ENCODE assay signal across 8 cellular contexts in genomic region chr2:239285071-239285931, GRCh38.
DNase-seq lines count a peak whose midpoint lies in the region; ATAC-seq, FAIRE-seq and TF ChIP-seq lines count a peak whose summit lies in the region.

No MANE protein-coding gene starts in this region.

- TF ChIP-seq CTCF in K562 (IDR thresholded peaks at IDR 0.05 in 2 of 3, conservative IDR thresholded peaks at IDR 0.05 in 1 of 3; ENCODE audit: insufficient read depth in 2 of 3, low read depth in 1 of 3, low read length in 3 of 3): no peak
- TF ChIP-seq CTCF in foreskin keratinocyte (conservative IDR thresholded peaks at IDR 0.05): no peak

- in situ Hi-C loops in K562 (cut with MboI): no loop called here

- TF ChIP-seq EP300 in K562 (IDR thresholded peaks at IDR 0.05; ENCODE audit: low read length): no peak

- H3K36me3 ChIP-seq in BLaER1 (peaks cover 17% of the 10 kb centered on the region), K562 (ENCODE audit: control insufficient read depth, insufficient read depth, low read length) (no peaks in the 10 kb centered on the region), muscle layer of duodenum (ENCODE audit: control insufficient read depth in 1 of 2, insufficient read depth in 2 of 2, low read length in 2 of 2) (no peaks in the 10 kb centered on the region)

- peak overlapping the region; percentile 38; the same call in 1 of the 2 replicates for H2AFZ ChIP-seq in K562 (ENCODE audit: low read depth, low read length)

- peak; percentile 64 for ATAC-seq in K562
- no peak for ATAC-seq in GM21447 (IDR thresholded peaks at IDR 0.05; ENCODE audit: unreplicated experiment)
- ATAC-seq in foreskin keratinocyte: no peak
- no peak for ATAC-seq in HG03196 (IDR thresholded peaks at IDR 0.05; ENCODE audit: unreplicated experiment)

- intact Hi-C loops in K562 (cut with micrococcal nuclease): no loop called here

- DNase-seq in NCI-H69 (lab: John Stamatoyannopoulos, UW) (peak; percentile 47), K562 (ENCODE audit: extremely low read depth in 1 of 4, low spot score in 3 of 4) (peak; percentile 37 to 42 (median 40)), nucleus accumbens (lab: John Stamatoyannopoulos, UW) (no peak), foreskin keratinocyte (no peak)

- H3K9ac ChIP-seq in BLaER1: 0 out of 2 replicates have a peak overlapping the region, but pooled peaks have one; percentile 34
- peak overlapping the region; percentile 44 to 89; a peak in 3 of 4 replicates for H3K9ac ChIP-seq in K562 (ENCODE audit: insufficient read depth in 1 of 2, low read depth in 2 of 2, low read length in 2 of 2)

- peaks cover 59% of the 10 kb centered on the region for H3K79me2 ChIP-seq in K562 (ENCODE audit: control insufficient read depth, insufficient read depth, low read length)

- POLR2A ChIA-PET in K562 (lab: Yijun Ruan, JAX): interaction anchor here (0.5 to 1.0 kb wide), 3 partner anchors 11 to 1319 kb away, joined by 3 to 4 read pairs (median 3); no protein-coding TSS in a partner anchor

- no peak for TF ChIP-seq POLR2A in K562 (conservative IDR thresholded peaks at IDR 0.05)

- H3K4me1 ChIP-seq in BLaER1 (peaks cover 58% of the 10 kb centered on the region), K562 (replicated peaks in 1 of 2; ENCODE audit: control insufficient read depth in 2 of 2, insufficient read depth in 2 of 2, low read length in 2 of 2) (peaks cover 46 to 49% of the 10 kb centered on the region in 2 experiments), muscle layer of duodenum (ENCODE audit: control insufficient read depth in 1 of 2, insufficient read depth in 2 of 2, low read length in 2 of 2) (peaks cover 28 to 62% of the 10 kb centered on the region in 2 donors), foreskin keratinocyte (no peaks in the 10 kb centered on the region)

- no peak for FAIRE-seq in K562 (lab: Jason Lieb, UNC)

- BruUV-seq in K562 (replicated peaks; lab: Mats Ljungman, UMichigan): no TSS peak

- TF ChIP-seq RAD21 in K562 (CRISPR knock-in tag; conservative IDR thresholded peaks at IDR 0.05 in 1 of 2, IDR thresholded peaks at IDR 0.05 in 1 of 2): no peak

- H3K27ac ChIP-seq in BLaER1 (0 out of 2 replicates have a peak overlapping the region, but pooled peaks have one; percentile 9), K562 (ENCODE audit: extremely low read depth, low read depth, low read length) (peak overlapping the region; percentile 33; the same call in 2 of the 3 replicates), muscle layer of duodenum (ENCODE audit: low read length) (peak overlapping the region; percentile 22), foreskin keratinocyte (no peak overlapping the region)

- 7% methylated on average over 4 of the region's 26 CpGs for WGBS in K562 (ENCODE audit: insufficient coverage, low coverage, missing lambda C conversion rate)

- peaks cover 83% of the 10 kb centered on the region for H4K20me1 ChIP-seq in BLaER1
- no peaks in the 10 kb centered on the region for H4K20me1 ChIP-seq in K562 (replicated peaks; ENCODE audit: control insufficient read depth, insufficient read depth, low read length)

- H3K4me2 ChIP-seq in BLaER1 (peak overlapping the region; percentile 84), K562 (ENCODE audit: insufficient read depth, low read length) (peak overlapping the region; percentile 52)

- H3K9me3 ChIP-seq in BLaER1 (peaks cover 6% of the 10 kb centered on the region; the same call in 1 of the 2 replicates), K562 (replicated peaks; ENCODE audit: control insufficient read depth, insufficient read depth, low read depth, low read length) (no peaks in the 10 kb centered on the region), muscle layer of duodenum (ENCODE audit: control insufficient read depth in 1 of 2, low read length in 2 of 2) (no peaks in the 10 kb centered on the region)

- H3K27me3 ChIP-seq in BLaER1 (no peaks in the 10 kb centered on the region), K562 (ENCODE audit: control insufficient read depth in 2 of 2, insufficient read depth in 2 of 2, low read length in 2 of 2) (no peaks in the 10 kb centered on the region), muscle layer of duodenum (ENCODE audit: low read depth, low read length) (no peaks in the 10 kb centered on the region), foreskin keratinocyte (no peaks in the 10 kb centered on the region)

- H3K4me3 ChIP-seq in BLaER1: no peak overlapping the region
- H3K4me3 ChIP-seq in K562: no peak overlapping the region; the same call in 1 of the 2 replicates
- peak overlapping the region; percentile 41 to 43 for H3K4me3 ChIP-seq in muscle layer of duodenum (ENCODE audit: low read depth in 1 of 2, low read length in 2 of 2)

- peaks cover 3% of the 10 kb centered on the region for H3K9me1 ChIP-seq in K562 (ENCODE audit: control insufficient read depth, insufficient read depth, low read length)

- CTCF ChIA-PET in K562 (lab: Yijun Ruan, JAX; ENCODE audit: low intra/inter-chr PET ratio): no interaction called here

TF ChIP-seq in K562, 482 proteins besides CTCF, POLR2A, EP300 and RAD21 (continues in another document):
- TF ChIP-seq MYC (IDR thresholded peaks at IDR 0.05; ENCODE audit: low read depth, low read length) (no peak), MYC (CRISPR knock-in tag; IDR thresholded peaks at IDR 0.05; ENCODE audit: borderline replicate concordance, low read depth) (no peak), SREBF2 (CRISPR knock-in tag; IDR thresholded peaks at IDR 0.05) (no peak), CBFB (CRISPR knock-in tag; IDR thresholded peaks at IDR 0.05) (no peak), ZNF23 (CRISPR knock-in tag; IDR thresholded peaks at IDR 0.05) (no peak), NR2C2 (CRISPR knock-in tag; IDR thresholded peaks at IDR 0.05) (0 out of 2 replicates have a peak, but pooled peaks have one; percentile 37), NR2C2 (tag; IDR thresholded peaks at IDR 0.05) (peak; percentile 86), GABPB1 (CRISPR knock-in tag; IDR thresholded peaks at IDR 0.05) (no peak), ZNF436 (CRISPR knock-in tag; IDR thresholded peaks at IDR 0.05) (no peak), NR2C1 (IDR thresholded peaks at IDR 0.05) (peak; percentile 94), NR2C1 (tag; IDR thresholded peaks at IDR 0.05) (peak; percentile 91), KDM1A (IDR thresholded peaks at IDR 0.05) (no peak), POLR2H (tag; IDR thresholded peaks at IDR 0.05; ENCODE audit: low read depth) (no peak), SRSF3 (IDR thresholded peaks at IDR 0.05; ENCODE audit: insufficient read depth, low read length) (no peak), L3MBTL2 (IDR thresholded peaks at IDR 0.05) (peak; percentile 8; the same call in 1 of the 2 replicates), ZNF133 (CRISPR knock-in tag; IDR thresholded peaks at IDR 0.05) (no peak)
- TF ChIP-seq, protein P1, sequence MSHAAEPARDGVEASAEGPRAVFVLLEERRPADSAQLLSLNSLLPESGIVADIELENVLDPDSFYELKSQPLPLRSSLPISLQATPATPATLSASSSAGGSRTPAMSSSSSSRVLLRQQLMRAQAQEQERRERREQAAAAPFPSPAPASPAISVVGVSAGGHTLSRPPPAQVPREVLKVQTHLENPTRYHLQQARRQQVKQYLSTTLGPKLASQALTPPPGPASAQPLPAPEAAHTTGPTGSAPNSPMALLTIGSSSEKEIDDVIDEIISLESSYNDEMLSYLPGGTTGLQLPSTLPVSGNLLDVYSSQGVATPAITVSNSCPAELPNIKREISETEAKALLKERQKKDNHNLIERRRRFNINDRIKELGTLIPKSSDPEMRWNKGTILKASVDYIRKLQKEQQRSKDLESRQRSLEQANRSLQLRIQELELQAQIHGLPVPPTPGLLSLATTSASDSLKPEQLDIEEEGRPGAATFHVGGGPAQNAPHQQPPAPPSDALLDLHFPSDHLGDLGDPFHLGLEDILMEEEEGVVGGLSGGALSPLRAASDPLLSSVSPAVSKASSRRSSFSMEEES (CRISPR knock-in tag; IDR thresholded peaks at IDR 0.05): no peak
- TF ChIP-seq, protein P2, sequence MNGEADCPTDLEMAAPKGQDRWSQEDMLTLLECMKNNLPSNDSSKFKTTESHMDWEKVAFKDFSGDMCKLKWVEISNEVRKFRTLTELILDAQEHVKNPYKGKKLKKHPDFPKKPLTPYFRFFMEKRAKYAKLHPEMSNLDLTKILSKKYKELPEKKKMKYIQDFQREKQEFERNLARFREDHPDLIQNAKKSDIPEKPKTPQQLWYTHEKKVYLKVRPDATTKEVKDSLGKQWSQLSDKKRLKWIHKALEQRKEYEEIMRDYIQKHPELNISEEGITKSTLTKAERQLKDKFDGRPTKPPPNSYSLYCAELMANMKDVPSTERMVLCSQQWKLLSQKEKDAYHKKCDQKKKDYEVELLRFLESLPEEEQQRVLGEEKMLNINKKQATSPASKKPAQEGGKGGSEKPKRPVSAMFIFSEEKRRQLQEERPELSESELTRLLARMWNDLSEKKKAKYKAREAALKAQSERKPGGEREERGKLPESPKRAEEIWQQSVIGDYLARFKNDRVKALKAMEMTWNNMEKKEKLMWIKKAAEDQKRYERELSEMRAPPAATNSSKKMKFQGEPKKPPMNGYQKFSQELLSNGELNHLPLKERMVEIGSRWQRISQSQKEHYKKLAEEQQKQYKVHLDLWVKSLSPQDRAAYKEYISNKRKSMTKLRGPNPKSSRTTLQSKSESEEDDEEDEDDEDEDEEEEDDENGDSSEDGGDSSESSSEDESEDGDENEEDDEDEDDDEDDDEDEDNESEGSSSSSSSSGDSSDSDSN (IDR thresholded peaks at IDR 0.05; ENCODE audit: borderline replicate concordance in 1 of 2, low read depth in 2 of 2, low read length in 2 of 2): no peak

Comparison
In these comparisons a context has a peak if more than half of its experiments do, and no peak if none do; other contexts are left out.
1. H3K4me3 ChIP-seq: peak in muscle layer of duodenum (2 of 2); none in BLaER1 (single experiment) and K562 (single experiment).
2. DNase-seq: peak in NCI-H69 (single experiment) and K562 (4 of 4); none in nucleus accumbens (0 of 56) and foreskin keratinocyte (0 of 2).